Comparison of ENCODE assay signal across 1 cellular context in the genomic region with DNA sequence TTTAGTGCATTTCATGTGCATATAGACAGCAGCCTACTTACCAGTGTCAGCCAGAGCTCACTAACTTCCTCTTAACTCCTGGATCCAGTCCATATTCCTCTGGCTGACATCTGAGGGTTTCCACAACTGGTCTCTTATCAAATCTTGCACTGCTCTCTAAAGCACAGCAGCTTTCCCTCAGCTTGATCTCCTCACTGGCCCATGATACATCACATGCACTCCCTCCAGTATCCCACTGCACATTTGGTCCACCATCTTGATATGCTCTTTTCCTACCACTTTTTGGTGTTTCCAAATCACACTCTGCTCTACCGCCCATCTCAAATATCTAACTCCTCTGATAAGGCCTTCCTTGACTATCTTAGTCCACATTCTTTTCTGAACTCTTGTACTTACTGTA.
TF ChIP-seq lines count a peak whose summit lies in the region.

No MANE protein-coding gene starts in this region.

TF ChIP-seq in K562, 482 proteins besides CTCF, POLR2A, EP300 and RAD21 (continued from another document and continues in another):
- TF ChIP-seq, protein P1, sequence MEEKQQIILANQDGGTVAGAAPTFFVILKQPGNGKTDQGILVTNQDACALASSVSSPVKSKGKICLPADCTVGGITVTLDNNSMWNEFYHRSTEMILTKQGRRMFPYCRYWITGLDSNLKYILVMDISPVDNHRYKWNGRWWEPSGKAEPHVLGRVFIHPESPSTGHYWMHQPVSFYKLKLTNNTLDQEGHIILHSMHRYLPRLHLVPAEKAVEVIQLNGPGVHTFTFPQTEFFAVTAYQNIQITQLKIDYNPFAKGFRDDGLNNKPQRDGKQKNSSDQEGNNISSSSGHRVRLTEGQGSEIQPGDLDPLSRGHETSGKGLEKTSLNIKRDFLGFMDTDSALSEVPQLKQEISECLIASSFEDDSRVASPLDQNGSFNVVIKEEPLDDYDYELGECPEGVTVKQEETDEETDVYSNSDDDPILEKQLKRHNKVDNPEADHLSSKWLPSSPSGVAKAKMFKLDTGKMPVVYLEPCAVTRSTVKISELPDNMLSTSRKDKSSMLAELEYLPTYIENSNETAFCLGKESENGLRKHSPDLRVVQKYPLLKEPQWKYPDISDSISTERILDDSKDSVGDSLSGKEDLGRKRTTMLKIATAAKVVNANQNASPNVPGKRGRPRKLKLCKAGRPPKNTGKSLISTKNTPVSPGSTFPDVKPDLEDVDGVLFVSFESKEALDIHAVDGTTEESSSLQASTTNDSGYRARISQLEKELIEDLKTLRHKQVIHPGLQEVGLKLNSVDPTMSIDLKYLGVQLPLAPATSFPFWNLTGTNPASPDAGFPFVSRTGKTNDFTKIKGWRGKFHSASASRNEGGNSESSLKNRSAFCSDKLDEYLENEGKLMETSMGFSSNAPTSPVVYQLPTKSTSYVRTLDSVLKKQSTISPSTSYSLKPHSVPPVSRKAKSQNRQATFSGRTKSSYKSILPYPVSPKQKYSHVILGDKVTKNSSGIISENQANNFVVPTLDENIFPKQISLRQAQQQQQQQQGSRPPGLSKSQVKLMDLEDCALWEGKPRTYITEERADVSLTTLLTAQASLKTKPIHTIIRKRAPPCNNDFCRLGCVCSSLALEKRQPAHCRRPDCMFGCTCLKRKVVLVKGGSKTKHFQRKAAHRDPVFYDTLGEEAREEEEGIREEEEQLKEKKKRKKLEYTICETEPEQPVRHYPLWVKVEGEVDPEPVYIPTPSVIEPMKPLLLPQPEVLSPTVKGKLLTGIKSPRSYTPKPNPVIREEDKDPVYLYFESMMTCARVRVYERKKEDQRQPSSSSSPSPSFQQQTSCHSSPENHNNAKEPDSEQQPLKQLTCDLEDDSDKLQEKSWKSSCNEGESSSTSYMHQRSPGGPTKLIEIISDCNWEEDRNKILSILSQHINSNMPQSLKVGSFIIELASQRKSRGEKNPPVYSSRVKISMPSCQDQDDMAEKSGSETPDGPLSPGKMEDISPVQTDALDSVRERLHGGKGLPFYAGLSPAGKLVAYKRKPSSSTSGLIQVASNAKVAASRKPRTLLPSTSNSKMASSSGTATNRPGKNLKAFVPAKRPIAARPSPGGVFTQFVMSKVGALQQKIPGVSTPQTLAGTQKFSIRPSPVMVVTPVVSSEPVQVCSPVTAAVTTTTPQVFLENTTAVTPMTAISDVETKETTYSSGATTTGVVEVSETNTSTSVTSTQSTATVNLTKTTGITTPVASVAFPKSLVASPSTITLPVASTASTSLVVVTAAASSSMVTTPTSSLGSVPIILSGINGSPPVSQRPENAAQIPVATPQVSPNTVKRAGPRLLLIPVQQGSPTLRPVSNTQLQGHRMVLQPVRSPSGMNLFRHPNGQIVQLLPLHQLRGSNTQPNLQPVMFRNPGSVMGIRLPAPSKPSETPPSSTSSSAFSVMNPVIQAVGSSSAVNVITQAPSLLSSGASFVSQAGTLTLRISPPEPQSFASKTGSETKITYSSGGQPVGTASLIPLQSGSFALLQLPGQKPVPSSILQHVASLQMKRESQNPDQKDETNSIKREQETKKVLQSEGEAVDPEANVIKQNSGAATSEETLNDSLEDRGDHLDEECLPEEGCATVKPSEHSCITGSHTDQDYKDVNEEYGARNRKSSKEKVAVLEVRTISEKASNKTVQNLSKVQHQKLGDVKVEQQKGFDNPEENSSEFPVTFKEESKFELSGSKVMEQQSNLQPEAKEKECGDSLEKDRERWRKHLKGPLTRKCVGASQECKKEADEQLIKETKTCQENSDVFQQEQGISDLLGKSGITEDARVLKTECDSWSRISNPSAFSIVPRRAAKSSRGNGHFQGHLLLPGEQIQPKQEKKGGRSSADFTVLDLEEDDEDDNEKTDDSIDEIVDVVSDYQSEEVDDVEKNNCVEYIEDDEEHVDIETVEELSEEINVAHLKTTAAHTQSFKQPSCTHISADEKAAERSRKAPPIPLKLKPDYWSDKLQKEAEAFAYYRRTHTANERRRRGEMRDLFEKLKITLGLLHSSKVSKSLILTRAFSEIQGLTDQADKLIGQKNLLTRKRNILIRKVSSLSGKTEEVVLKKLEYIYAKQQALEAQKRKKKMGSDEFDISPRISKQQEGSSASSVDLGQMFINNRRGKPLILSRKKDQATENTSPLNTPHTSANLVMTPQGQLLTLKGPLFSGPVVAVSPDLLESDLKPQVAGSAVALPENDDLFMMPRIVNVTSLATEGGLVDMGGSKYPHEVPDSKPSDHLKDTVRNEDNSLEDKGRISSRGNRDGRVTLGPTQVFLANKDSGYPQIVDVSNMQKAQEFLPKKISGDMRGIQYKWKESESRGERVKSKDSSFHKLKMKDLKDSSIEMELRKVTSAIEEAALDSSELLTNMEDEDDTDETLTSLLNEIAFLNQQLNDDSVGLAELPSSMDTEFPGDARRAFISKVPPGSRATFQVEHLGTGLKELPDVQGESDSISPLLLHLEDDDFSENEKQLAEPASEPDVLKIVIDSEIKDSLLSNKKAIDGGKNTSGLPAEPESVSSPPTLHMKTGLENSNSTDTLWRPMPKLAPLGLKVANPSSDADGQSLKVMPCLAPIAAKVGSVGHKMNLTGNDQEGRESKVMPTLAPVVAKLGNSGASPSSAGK (IDR thresholded peaks at IDR 0.05): 0 out of 2 replicates have a peak, but pooled peaks have one; percentile 18
- TF ChIP-seq HNRNPLL (IDR thresholded peaks at IDR 0.05; ENCODE audit: low read depth, low read length, poor library complexity, severe bottlenecking) (no peak), PHTF2 (CRISPR knock-in tag; IDR thresholded peaks at IDR 0.05) (no peak), BRD9 (IDR thresholded peaks at IDR 0.05; ENCODE audit: low read depth, partially characterized antibody) (no peak), MED1 (CRISPR knock-in tag; IDR thresholded peaks at IDR 0.05; ENCODE audit: borderline replicate concordance) (no peak), WHSC1 (IDR thresholded peaks at IDR 0.05; ENCODE audit: low read length) (no peak), ZNF445 (CRISPR knock-in tag; IDR thresholded peaks at IDR 0.05; ENCODE audit: low read depth) (no peak), ZNF212 (CRISPR knock-in tag; IDR thresholded peaks at IDR 0.05) (no peak), ZNF184 (CRISPR knock-in tag; IDR thresholded peaks at IDR 0.05) (no peak), RBM25 (IDR thresholded peaks at IDR 0.05; ENCODE audit: low read depth, low read length, severe bottlenecking) (no peak), NFXL1 (CRISPR knock-in tag; IDR thresholded peaks at IDR 0.05) (no peak), CBX2 (IDR thresholded peaks at IDR 0.05; ENCODE audit: insufficient read depth, low read length, poor library complexity, severe bottlenecking) (no peak), ZNF324 (CRISPR knock-in tag; IDR thresholded peaks at IDR 0.05) (no peak), ZBTB8A (IDR thresholded peaks at IDR 0.05; ENCODE audit: partially characterized antibody) (no peak), HIVEP1 (CRISPR knock-in tag; IDR thresholded peaks at IDR 0.05) (0 out of 2 replicates have a peak, but pooled peaks have one; percentile 29), CC2D1A (IDR thresholded peaks at IDR 0.05) (peak; percentile 30; the same call in 1 of the 2 replicates), XRCC3 (IDR thresholded peaks at IDR 0.05) (no peak), MCM2 (IDR thresholded peaks at IDR 0.05; ENCODE audit: low read depth) (no peak), ZNF75A (CRISPR knock-in tag; IDR thresholded peaks at IDR 0.05) (peak; percentile 31; the same call in 1 of the 2 replicates), ADNP (tag; IDR thresholded peaks at IDR 0.05) (peak; percentile 78), ARID2 (IDR thresholded peaks at IDR 0.05) (no peak), CBX8 (IDR thresholded peaks at IDR 0.05; ENCODE audit: borderline replicate concordance, extremely low read depth, low read depth, low read length, poor library complexity, severe bottlenecking) (no peak), FOXP1 (CRISPR knock-in tag; IDR thresholded peaks at IDR 0.05) (no peak), NCOA6 (IDR thresholded peaks at IDR 0.05) (no peak)
- TF ChIP-seq, protein P2, sequence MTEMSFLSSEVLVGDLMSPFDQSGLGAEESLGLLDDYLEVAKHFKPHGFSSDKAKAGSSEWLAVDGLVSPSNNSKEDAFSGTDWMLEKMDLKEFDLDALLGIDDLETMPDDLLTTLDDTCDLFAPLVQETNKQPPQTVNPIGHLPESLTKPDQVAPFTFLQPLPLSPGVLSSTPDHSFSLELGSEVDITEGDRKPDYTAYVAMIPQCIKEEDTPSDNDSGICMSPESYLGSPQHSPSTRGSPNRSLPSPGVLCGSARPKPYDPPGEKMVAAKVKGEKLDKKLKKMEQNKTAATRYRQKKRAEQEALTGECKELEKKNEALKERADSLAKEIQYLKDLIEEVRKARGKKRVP (CRISPR knock-in tag; IDR thresholded peaks at IDR 0.05): peak; percentile 69
- TF ChIP-seq, protein P3, sequence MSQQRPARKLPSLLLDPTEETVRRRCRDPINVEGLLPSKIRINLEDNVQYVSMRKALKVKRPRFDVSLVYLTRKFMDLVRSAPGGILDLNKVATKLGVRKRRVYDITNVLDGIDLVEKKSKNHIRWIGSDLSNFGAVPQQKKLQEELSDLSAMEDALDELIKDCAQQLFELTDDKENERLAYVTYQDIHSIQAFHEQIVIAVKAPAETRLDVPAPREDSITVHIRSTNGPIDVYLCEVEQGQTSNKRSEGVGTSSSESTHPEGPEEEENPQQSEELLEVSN (IDR thresholded peaks at IDR 0.05; ENCODE audit: borderline replicate concordance in 1 of 2, extremely low read depth in 1 of 2, insufficient read depth in 1 of 2, insufficient read length in 1 of 2, low read depth in 1 of 2, low read length in 1 of 2, poor library complexity in 1 of 2, severe bottlenecking in 1 of 2): no peak
- TF ChIP-seq, protein P4, sequence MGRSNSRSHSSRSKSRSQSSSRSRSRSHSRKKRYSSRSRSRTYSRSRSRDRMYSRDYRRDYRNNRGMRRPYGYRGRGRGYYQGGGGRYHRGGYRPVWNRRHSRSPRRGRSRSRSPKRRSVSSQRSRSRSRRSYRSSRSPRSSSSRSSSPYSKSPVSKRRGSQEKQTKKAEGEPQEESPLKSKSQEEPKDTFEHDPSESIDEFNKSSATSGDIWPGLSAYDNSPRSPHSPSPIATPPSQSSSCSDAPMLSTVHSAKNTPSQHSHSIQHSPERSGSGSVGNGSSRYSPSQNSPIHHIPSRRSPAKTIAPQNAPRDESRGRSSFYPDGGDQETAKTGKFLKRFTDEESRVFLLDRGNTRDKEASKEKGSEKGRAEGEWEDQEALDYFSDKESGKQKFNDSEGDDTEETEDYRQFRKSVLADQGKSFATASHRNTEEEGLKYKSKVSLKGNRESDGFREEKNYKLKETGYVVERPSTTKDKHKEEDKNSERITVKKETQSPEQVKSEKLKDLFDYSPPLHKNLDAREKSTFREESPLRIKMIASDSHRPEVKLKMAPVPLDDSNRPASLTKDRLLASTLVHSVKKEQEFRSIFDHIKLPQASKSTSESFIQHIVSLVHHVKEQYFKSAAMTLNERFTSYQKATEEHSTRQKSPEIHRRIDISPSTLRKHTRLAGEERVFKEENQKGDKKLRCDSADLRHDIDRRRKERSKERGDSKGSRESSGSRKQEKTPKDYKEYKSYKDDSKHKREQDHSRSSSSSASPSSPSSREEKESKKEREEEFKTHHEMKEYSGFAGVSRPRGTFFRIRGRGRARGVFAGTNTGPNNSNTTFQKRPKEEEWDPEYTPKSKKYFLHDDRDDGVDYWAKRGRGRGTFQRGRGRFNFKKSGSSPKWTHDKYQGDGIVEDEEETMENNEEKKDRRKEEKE (IDR thresholded peaks at IDR 0.05; ENCODE audit: borderline replicate concordance in 1 of 2, control insufficient read depth in 1 of 2, low read depth in 2 of 2, low read length in 1 of 2): no peak
- TF ChIP-seq, protein P5, sequence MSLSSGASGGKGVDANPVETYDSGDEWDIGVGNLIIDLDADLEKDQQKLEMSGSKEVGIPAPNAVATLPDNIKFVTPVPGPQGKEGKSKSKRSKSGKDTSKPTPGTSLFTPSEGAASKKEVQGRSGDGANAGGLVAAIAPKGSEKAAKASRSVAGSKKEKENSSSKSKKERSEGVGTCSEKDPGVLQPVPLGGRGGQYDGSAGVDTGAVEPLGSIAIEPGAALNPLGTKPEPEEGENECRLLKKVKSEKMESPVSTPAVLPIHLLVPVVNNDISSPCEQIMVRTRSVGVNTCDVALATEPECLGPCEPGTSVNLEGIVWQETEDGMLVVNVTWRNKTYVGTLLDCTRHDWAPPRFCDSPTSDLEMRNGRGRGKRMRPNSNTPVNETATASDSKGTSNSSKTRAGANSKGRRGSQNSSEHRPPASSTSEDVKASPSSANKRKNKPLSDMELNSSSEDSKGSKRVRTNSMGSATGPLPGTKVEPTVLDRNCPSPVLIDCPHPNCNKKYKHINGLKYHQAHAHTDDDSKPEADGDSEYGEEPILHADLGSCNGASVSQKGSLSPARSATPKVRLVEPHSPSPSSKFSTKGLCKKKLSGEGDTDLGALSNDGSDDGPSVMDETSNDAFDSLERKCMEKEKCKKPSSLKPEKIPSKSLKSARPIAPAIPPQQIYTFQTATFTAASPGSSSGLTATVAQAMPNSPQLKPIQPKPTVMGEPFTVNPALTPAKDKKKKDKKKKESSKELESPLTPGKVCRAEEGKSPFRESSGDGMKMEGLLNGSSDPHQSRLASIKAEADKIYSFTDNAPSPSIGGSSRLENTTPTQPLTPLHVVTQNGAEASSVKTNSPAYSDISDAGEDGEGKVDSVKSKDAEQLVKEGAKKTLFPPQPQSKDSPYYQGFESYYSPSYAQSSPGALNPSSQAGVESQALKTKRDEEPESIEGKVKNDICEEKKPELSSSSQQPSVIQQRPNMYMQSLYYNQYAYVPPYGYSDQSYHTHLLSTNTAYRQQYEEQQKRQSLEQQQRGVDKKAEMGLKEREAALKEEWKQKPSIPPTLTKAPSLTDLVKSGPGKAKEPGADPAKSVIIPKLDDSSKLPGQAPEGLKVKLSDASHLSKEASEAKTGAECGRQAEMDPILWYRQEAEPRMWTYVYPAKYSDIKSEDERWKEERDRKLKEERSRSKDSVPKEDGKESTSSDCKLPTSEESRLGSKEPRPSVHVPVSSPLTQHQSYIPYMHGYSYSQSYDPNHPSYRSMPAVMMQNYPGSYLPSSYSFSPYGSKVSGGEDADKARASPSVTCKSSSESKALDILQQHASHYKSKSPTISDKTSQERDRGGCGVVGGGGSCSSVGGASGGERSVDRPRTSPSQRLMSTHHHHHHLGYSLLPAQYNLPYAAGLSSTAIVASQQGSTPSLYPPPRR (CRISPR knock-in tag; IDR thresholded peaks at IDR 0.05; ENCODE audit: borderline replicate concordance): no peak
- TF ChIP-seq, protein P6, sequence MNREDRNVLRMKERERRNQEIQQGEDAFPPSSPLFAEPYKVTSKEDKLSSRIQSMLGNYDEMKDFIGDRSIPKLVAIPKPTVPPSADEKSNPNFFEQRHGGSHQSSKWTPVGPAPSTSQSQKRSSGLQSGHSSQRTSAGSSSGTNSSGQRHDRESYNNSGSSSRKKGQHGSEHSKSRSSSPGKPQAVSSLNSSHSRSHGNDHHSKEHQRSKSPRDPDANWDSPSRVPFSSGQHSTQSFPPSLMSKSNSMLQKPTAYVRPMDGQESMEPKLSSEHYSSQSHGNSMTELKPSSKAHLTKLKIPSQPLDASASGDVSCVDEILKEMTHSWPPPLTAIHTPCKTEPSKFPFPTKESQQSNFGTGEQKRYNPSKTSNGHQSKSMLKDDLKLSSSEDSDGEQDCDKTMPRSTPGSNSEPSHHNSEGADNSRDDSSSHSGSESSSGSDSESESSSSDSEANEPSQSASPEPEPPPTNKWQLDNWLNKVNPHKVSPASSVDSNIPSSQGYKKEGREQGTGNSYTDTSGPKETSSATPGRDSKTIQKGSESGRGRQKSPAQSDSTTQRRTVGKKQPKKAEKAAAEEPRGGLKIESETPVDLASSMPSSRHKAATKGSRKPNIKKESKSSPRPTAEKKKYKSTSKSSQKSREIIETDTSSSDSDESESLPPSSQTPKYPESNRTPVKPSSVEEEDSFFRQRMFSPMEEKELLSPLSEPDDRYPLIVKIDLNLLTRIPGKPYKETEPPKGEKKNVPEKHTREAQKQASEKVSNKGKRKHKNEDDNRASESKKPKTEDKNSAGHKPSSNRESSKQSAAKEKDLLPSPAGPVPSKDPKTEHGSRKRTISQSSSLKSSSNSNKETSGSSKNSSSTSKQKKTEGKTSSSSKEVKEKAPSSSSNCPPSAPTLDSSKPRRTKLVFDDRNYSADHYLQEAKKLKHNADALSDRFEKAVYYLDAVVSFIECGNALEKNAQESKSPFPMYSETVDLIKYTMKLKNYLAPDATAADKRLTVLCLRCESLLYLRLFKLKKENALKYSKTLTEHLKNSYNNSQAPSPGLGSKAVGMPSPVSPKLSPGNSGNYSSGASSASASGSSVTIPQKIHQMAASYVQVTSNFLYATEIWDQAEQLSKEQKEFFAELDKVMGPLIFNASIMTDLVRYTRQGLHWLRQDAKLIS (CRISPR knock-in tag; IDR thresholded peaks at IDR 0.05): no peak
